In the genomic region with DNA sequence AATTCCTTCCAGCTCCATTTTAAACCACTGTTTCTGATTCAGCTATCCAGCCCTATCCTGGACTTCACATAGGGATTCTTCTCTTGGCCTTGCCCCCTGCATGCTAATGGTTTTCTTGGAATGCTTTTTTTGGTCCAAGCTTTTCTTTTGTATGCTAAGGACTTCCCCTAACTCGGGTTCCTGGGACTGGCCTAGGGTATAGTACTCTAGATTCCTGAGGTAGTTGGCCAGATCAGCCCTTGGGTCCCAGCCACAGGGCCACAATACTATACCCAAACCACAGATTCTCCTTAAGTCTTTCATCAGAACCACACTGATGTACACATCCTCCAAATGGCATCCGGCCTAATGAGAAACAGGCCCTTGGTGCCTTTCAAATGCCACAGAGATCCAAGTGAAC, we compare ENCODE assay signal across 12 cellular contexts. TPM values are rescaled to one million over a fixed set of nuclear protein-coding genes. Genes with fewer than 3 reads are reported as not detected.
DNase-seq lines count a peak whose midpoint lies in the region; ATAC-seq and TF ChIP-seq lines count a peak whose summit lies in the region.
"Had no signal": no experiment of that assay in that cellular context is flagged by ENCODE, and none has a peak within 500 bp of the region (broad histone marks: within the 10 kb centered on the region; RNA-seq: fewer than 3 reads in every experiment).

No MANE protein-coding gene starts in this region.

- no peaks in the 10 kb centered on the region for H3K9me3 Mint-ChIP-seq in T-helper 1 cell treated with Interleukin-12 subunit alpha and Interleukin-12 subunit beta and Interleukin-4 antibody, amounts not matched to agents 30 μg/mL and 1 μg/mL, for 36 hours
- no peaks in the 10 kb centered on the region for H3K9me3 Mint-ChIP-seq in neural progenitor cell

- 51 to 59% methylated on average over 2 of the region's 2 CpGs for WGBS in heart right ventricle, 2 donors
- 0 to 46% methylated on average over 1 to 2 of the region's 2 CpGs for WGBS in gastroesophageal sphincter (ENCODE audit: low coverage in 1 of 2), 2 donors
- 37 to 45% methylated on average over 2 of the region's 2 CpGs for WGBS in upper lobe of left lung, 2 donors

- peaks cover 49% of the 10 kb centered on the region for H3K36me3 Mint-ChIP-seq in T-helper 1 cell treated with Interleukin-12 subunit alpha and Interleukin-12 subunit beta and Interleukin-4 antibody, amounts not matched to agents 30 μg/mL and 1 μg/mL, for 36 hours (ENCODE audit: low read depth)
- H3K36me3 Mint-ChIP-seq in neural progenitor cell, result no peaks in the 10 kb centered on the region

- peaks cover 47% of the 10 kb centered on the region for H4K20me1 ChIP-seq in neural progenitor cell (ENCODE audit: low read depth)

- H3K36me3 ChIP-seq in heart right ventricle, result no peaks in the 10 kb centered on the region
- H3K36me3 ChIP-seq in gastroesophageal sphincter, result no peaks in the 10 kb centered on the region
- no peaks in the 10 kb centered on the region for H3K36me3 ChIP-seq in upper lobe of left lung
- no peaks in the 10 kb centered on the region for H3K36me3 ChIP-seq in neural progenitor cell

- H3K4me3 ChIP-seq in heart right ventricle, result no peak overlapping the region
- no peak overlapping the region for H3K4me3 ChIP-seq in gastroesophageal sphincter
- no peak overlapping the region for H3K4me3 ChIP-seq in upper lobe of left lung
- H3K4me3 ChIP-seq in neural progenitor cell, result no peak overlapping the region

- no peaks in the 10 kb centered on the region for H3K27me3 ChIP-seq in heart right ventricle
- no peaks in the 10 kb centered on the region for H3K27me3 ChIP-seq in gastroesophageal sphincter
- no peaks in the 10 kb centered on the region for H3K27me3 ChIP-seq in upper lobe of left lung
- peaks cover 11% of the 10 kb centered on the region for H3K27me3 ChIP-seq in neural progenitor cell

- no peaks in the 10 kb centered on the region for H3K9me3 ChIP-seq in heart right ventricle
- H3K9me3 ChIP-seq in gastroesophageal sphincter, result no peaks in the 10 kb centered on the region
- H3K9me3 ChIP-seq in upper lobe of left lung, result no peaks in the 10 kb centered on the region
- H3K9me3 ChIP-seq in neural progenitor cell (ENCODE audit: low read depth), result no peaks in the 10 kb centered on the region

- peak overlapping the region; percentile 83 for H3K27ac Mint-ChIP-seq in T-helper 1 cell treated with Interleukin-12 subunit alpha and Interleukin-12 subunit beta and Interleukin-4 antibody, amounts not matched to agents 30 μg/mL and 1 μg/mL, for 36 hours
- no peak overlapping the region for H3K27ac Mint-ChIP-seq in neural progenitor cell

- H3K9ac ChIP-seq in neural progenitor cell, result no peak overlapping the region

- no peak overlapping the region for H2AFZ ChIP-seq in neural progenitor cell (replicated peaks)

- DNase-seq in heart right ventricle (no peak), Right ventricle myocardium inferior (ENCODE audit: missing footprints) (no peak), upper lobe of left lung (no peak), neural progenitor cell (ENCODE audit: low spot score) (no peak), NCI-H2227 (lab: John Stamatoyannopoulos, UW; ENCODE audit: unreplicated experiment) (no peak)
- DNase-seq: DMS 273 treated with DMSO at 0.1 percent for 48 hours, NCI-H1092 treated with DMSO at 0.1 percent for 48 hours had no signal

- H3K4me1 Mint-ChIP-seq in T-helper 1 cell treated with Interleukin-12 subunit alpha and Interleukin-12 subunit beta and Interleukin-4 antibody, amounts not matched to agents 30 μg/mL and 1 μg/mL, for 36 hours (ENCODE audit: low read depth), result peaks cover 60% of the 10 kb centered on the region
- H3K4me1 Mint-ChIP-seq in neural progenitor cell, result peaks cover 11% of the 10 kb centered on the region

- TF ChIP-seq EP300 in gastroesophageal sphincter (IDR thresholded peaks at IDR 0.05), result no peak
- TF ChIP-seq EP300 in upper lobe of left lung (IDR thresholded peaks at IDR 0.05), result no peak

- H3F3A ChIP-seq in neural progenitor cell (ENCODE audit: low read depth), result no peaks in the 10 kb centered on the region

- TF ChIP-seq POLR2A in gastroesophageal sphincter (IDR thresholded peaks at IDR 0.05) (no peak), upper lobe of left lung (IDR thresholded peaks at IDR 0.05) (no peak)

- H3K79me2 ChIP-seq in neural progenitor cell (ENCODE audit: low read depth), result peaks cover 31% of the 10 kb centered on the region

- H3K27ac ChIP-seq in heart right ventricle, result peak overlapping the region in 9 of 10 donors; percentile 83 to 99 (median 96)
- H3K27ac ChIP-seq in gastroesophageal sphincter, result peak overlapping the region; percentile 14 to 98 (median 64)
- peak overlapping the region; percentile 28 to 99 (median 74) for H3K27ac ChIP-seq in upper lobe of left lung
- H3K27ac ChIP-seq in neural progenitor cell, result no peak overlapping the region

- intact Hi-C loops in heart right ventricle (cut with DNase I), result loop anchor here in 1 of 10 donors (10.0 kb wide), 1 partner anchor 72 kb away; no protein-coding TSS in a partner anchor
- intact Hi-C loops in Right ventricle myocardium inferior (cut with DNase I), result loop anchor here (5.0 kb wide), 1 partner anchor 569 kb away; no protein-coding TSS in a partner anchor

- no peak overlapping the region for H3K4me2 ChIP-seq in neural progenitor cell

- no peak for ATAC-seq in heart right ventricle
- ATAC-seq in Right ventricle myocardium inferior, result no peak
- no peak for ATAC-seq in gastroesophageal sphincter
- ATAC-seq in upper lobe of left lung (ENCODE audit: low FRiP score in 2 of 2), result no peak
- ATAC-seq in GM21515 (IDR thresholded peaks at IDR 0.05; ENCODE audit: unreplicated experiment), result no peak

- H3K4me3 Mint-ChIP-seq in T-helper 1 cell treated with Interleukin-12 subunit alpha and Interleukin-12 subunit beta and Interleukin-4 antibody, amounts not matched to agents 30 μg/mL and 1 μg/mL, for 36 hours, result peak overlapping the region; percentile 63
- no peak overlapping the region for H3K4me3 Mint-ChIP-seq in neural progenitor cell

- peaks cover 12 to 80% (median 76%) of the 10 kb centered on the region in 9 donors for H3K4me1 ChIP-seq in heart right ventricle
- H3K4me1 ChIP-seq in gastroesophageal sphincter, result peaks cover 16 to 80% (median 53%) of the 10 kb centered on the region in 3 donors
- H3K4me1 ChIP-seq in upper lobe of left lung, result peaks cover 53 to 79% (median 59%) of the 10 kb centered on the region in 4 donors
- peaks cover 11% of the 10 kb centered on the region for H3K4me1 ChIP-seq in neural progenitor cell

- peaks cover under 1% of the 10 kb centered on the region for H3K27me3 Mint-ChIP-seq in T-helper 1 cell treated with Interleukin-12 subunit alpha and Interleukin-12 subunit beta and Interleukin-4 antibody, amounts not matched to agents 30 μg/mL and 1 μg/mL, for 36 hours (ENCODE audit: low read depth)
- peaks cover 3% of the 10 kb centered on the region for H3K27me3 Mint-ChIP-seq in neural progenitor cell (ENCODE audit: insufficient read depth, low read depth)

- TF ChIP-seq CTCF in heart right ventricle (IDR thresholded peaks at IDR 0.05), result no peak
- TF ChIP-seq CTCF in gastroesophageal sphincter (IDR thresholded peaks at IDR 0.05), result no peak
- no peak for TF ChIP-seq CTCF in upper lobe of left lung (IDR thresholded peaks at IDR 0.05)
- TF ChIP-seq CTCF in neural progenitor cell (IDR thresholded peaks at IDR 0.05), result no peak

RNA-seq across cellular contexts. Expression of a gene that starts 2.8 kb away (rescaled TPM):
- total RNA-seq in heart right ventricle, result 100 to 1,000 TPM in 8 of 10 donors, 10 to 100 TPM in 2; 82.3 to 216 (median 156) TPM
- polyA plus RNA-seq in heart right ventricle, result 10 to 100 TPM in 1 of 2 donors, 1 to 10 TPM in 1; 8.8 to 59.6 TPM
- total RNA-seq in Right ventricle myocardium inferior, result 107 TPM
- 100 to 1,000 TPM in 2 of 4 donors, 10 to 100 TPM in 2; 66.8 to 144 (median 97.3) TPM for total RNA-seq in gastroesophageal sphincter
- total RNA-seq in upper lobe of left lung, result 10 to 100 TPM; 37.5 to 84.9 (median 45.3) TPM
- 6.8 and 11.4 TPM in 2 replicates for total RNA-seq in neural progenitor cell (ENCODE audit: low replicate concordance)

RNA-seq across cellular contexts. Expression of a gene that starts 34.5 kb away (rescaled TPM):
- total RNA-seq in heart right ventricle (under 1 TPM in 4 of 10 donors, not detected in 6; 0.05 to 0.72 (median 0.09) TPM), Right ventricle myocardium inferior (not detected), gastroesophageal sphincter (under 1 TPM in 3 of 4 donors, not detected in 1; under 0.01 to 0.07 (median 0.04) TPM), upper lobe of left lung (under 1 TPM in 4 of 6 donors, not detected in 2; 0.15 to 0.47 (median 0.28) TPM), neural progenitor cell (ENCODE audit: low replicate concordance) (not detected in 2 replicates)
- polyA plus RNA-seq in heart right ventricle, result under 1 TPM in 1 of 2 donors, not detected in 1; 0.01 TPM
- total RNA-seq: dermis microvascular lymphatic vessel endothelial cell, myocyte had no signal

RNA-seq across cellular contexts. Expression of a gene that starts 49.6 kb away (rescaled TPM):
- total RNA-seq in heart right ventricle, result 1 to 10 TPM in 1 of 10 donors, under 1 TPM in 5, not detected in 4; 0.17 to 1.2 (median 0.39) TPM
- polyA plus RNA-seq in heart right ventricle, result under 1 TPM; 0.22 to 0.36 TPM
- total RNA-seq in Right ventricle myocardium inferior, result 0.19 TPM
- 1 to 10 TPM in 1 of 4 donors, under 1 TPM in 2, not detected in 1; 0.54 to 3.5 (median 0.87) TPM for total RNA-seq in gastroesophageal sphincter
- 10 to 100 TPM in 1 of 6 donors, 1 to 10 TPM in 5; 2.1 to 10.2 (median 3.0) TPM for total RNA-seq in upper lobe of left lung
- total RNA-seq in neural progenitor cell (ENCODE audit: low replicate concordance), result not detected in 2 replicates
- total RNA-seq: dermis microvascular lymphatic vessel endothelial cell, myocyte had no signal
